8 cellular contexts compared by ENCODE assay signal in the genomic region with DNA sequence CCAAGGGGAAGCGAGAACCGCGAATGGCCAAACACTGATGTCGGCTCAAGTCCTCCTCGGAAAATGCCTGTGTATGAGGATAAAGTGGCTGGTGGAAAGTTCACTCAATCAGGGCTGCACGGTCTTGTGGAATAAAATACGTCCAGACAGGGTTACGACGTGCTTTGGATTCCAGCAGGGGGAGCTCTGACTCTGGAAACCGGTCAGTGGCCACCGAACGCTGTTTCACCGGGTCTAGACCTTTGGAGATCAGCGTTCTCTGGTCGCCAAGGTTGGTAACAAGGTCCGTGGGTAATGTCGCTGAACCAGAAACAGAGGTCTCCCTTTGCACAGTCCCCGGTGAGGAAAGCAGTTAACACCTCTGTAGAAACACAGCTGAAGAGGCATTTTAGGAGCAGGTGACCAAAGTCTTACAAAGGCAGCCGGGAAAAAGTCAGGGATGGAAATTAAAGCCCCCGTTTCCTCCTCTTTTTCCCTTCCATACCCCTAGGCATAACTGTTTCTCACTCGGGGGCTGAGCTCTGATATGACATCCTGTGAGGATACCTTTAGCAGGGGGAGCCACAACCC. TPM values are rescaled to one million over a fixed set of nuclear protein-coding genes. Genes with fewer than 3 reads are reported as not detected.
DNase-seq lines count a peak whose midpoint lies in the region; ATAC-seq and TF ChIP-seq lines count a peak whose summit lies in the region.

No MANE protein-coding gene starts in this region.

- no peak overlapping the region for H3K4me3 Mint-ChIP-seq in activated CD4-positive, alpha-beta memory T cell treated with anti-CD3 and anti-CD28 coated beads for 36 hours

- no peak overlapping the region for H3K27ac ChIP-seq in effector memory CD4-positive, alpha-beta T cell (ENCODE audit: insufficient read depth, low read length, poor library complexity, severe bottlenecking)

- TF ChIP-seq CTCF in GM12873 (IDR thresholded peaks at IDR 0.05; ENCODE audit: insufficient read depth, low read depth, low read length, missing control alignments) = peak; percentile 92

- no peak overlapping the region for H3K27ac Mint-ChIP-seq in activated CD4-positive, alpha-beta memory T cell treated with anti-CD3 and anti-CD28 coated beads for 36 hours

- CTCF ChIA-PET in activated CD4-positive, alpha-beta memory T cell treated with anti-CD3 and anti-CD28 coated beads for 36 hours (lab: Charles Lee) = interaction anchor here (0.6 to 6.2 kb wide), 29 partner anchors 9 to 1171 kb away, joined by 3 to 52 read pairs (median 3); a partner anchor contains a TSS

- H3K36me3 ChIP-seq in effector memory CD4-positive, alpha-beta T cell (ENCODE audit: control insufficient read depth, insufficient read depth, low read length) = no peaks in the 10 kb centered on the region

- peaks cover 44% of the 10 kb centered on the region for H3K27me3 Mint-ChIP-seq in activated CD4-positive, alpha-beta memory T cell treated with anti-CD3 and anti-CD28 coated beads for 36 hours

- ATAC-seq in HG03521 (IDR thresholded peaks at IDR 0.05; ENCODE audit: unreplicated experiment) (peak; percentile 79), GM19324 (IDR thresholded peaks at IDR 0.05; ENCODE audit: low FRiP score, unreplicated experiment) (no peak)

- H3K9me3 Mint-ChIP-seq in activated CD4-positive, alpha-beta memory T cell treated with anti-CD3 and anti-CD28 coated beads for 36 hours = no peaks in the 10 kb centered on the region

- H3K4me1 Mint-ChIP-seq in activated CD4-positive, alpha-beta memory T cell treated with anti-CD3 and anti-CD28 coated beads for 36 hours (ENCODE audit: low read depth) = peaks cover 4% of the 10 kb centered on the region

- intact Hi-C loops in activated CD4-positive, alpha-beta memory T cell treated with anti-CD3 and anti-CD28 coated beads for 36 hours (cut with micrococcal nuclease) = loop anchor here (1.0 to 2.0 kb wide), 2 partner anchors 47 to 940 kb away; no protein-coding TSS in a partner anchor

- POLR2A ChIA-PET in activated CD4-positive, alpha-beta memory T cell treated with anti-CD3 and anti-CD28 coated beads for 36 hours (lab: Charles Lee) = no interaction called here

- no peaks in the 10 kb centered on the region for H3K9me3 ChIP-seq in effector memory CD4-positive, alpha-beta T cell (ENCODE audit: control insufficient read depth, low read length)

- H3K4me1 ChIP-seq in effector memory CD4-positive, alpha-beta T cell (ENCODE audit: control insufficient read depth, insufficient read depth, low read length, poor library complexity, severe bottlenecking) = peaks cover 4% of the 10 kb centered on the region

- H3K27me3 ChIP-seq in effector memory CD4-positive, alpha-beta T cell (replicated peaks; ENCODE audit: control insufficient read depth, insufficient read depth, low read length, poor library complexity, severe bottlenecking) = peaks cover 23% of the 10 kb centered on the region

- DNase-seq in NCI-H748 treated with DMSO at 0.1 percent for 48 hours (lab: John Stamatoyannopoulos, UW) (peak; percentile 74), medulla oblongata (ENCODE audit: extremely low spot score) (peak; percentile 91)
- peak; percentile 81 for DNase-seq in activated CD4-positive, alpha-beta memory T cell treated with anti-CD3 and anti-CD28 coated beads for 36 hours
- peak; percentile 39 to 55 (median 40) for DNase-seq in effector memory CD4-positive, alpha-beta T cell
- peak; percentile 57 for DNase-seq in stimulated activated CD8-positive, alpha-beta memory T cell treated with anti-CD3 and anti-CD28 coated beads, Interleukin-15, amount 100 ng/mL, for 1 hour (ENCODE audit: low read depth)

- H3K36me3 Mint-ChIP-seq in activated CD4-positive, alpha-beta memory T cell treated with anti-CD3 and anti-CD28 coated beads for 36 hours = no peaks in the 10 kb centered on the region

- no peak overlapping the region for H3K4me3 ChIP-seq in effector memory CD4-positive, alpha-beta T cell (ENCODE audit: insufficient read depth, low read depth, low read length, poor library complexity, severe bottlenecking)

RNA-seq across cellular contexts. Expression of a gene that starts 47.8 kb away (rescaled TPM):
- total RNA-seq in activated CD4-positive, alpha-beta memory T cell treated with anti-CD3 and anti-CD28 coated beads for 36 hours = 10 to 100 TPM; 59.9 to 64.1 TPM

Comparison
In these comparisons a context has a peak if more than half of its experiments do, and no peak if none do; other contexts are left out.
1. DNase-seq: peak in every context shown above with its lines; median percentile 91 in medulla oblongata; 81 in activated CD4-positive, alpha-beta memory T cell treated with anti-CD3 and anti-CD28 coated beads for 36 hours; 74 in NCI-H748 treated with DMSO at 0.1 percent for 48 hours; 57 in stimulated activated CD8-positive, alpha-beta memory T cell treated with anti-CD3 and anti-CD28 coated beads, Interleukin-15, amount 100 ng/mL, for 1 hour; 40 in effector memory CD4-positive, alpha-beta T cell.